17 cellular contexts compared by ENCODE assay signal in the genomic region with DNA sequence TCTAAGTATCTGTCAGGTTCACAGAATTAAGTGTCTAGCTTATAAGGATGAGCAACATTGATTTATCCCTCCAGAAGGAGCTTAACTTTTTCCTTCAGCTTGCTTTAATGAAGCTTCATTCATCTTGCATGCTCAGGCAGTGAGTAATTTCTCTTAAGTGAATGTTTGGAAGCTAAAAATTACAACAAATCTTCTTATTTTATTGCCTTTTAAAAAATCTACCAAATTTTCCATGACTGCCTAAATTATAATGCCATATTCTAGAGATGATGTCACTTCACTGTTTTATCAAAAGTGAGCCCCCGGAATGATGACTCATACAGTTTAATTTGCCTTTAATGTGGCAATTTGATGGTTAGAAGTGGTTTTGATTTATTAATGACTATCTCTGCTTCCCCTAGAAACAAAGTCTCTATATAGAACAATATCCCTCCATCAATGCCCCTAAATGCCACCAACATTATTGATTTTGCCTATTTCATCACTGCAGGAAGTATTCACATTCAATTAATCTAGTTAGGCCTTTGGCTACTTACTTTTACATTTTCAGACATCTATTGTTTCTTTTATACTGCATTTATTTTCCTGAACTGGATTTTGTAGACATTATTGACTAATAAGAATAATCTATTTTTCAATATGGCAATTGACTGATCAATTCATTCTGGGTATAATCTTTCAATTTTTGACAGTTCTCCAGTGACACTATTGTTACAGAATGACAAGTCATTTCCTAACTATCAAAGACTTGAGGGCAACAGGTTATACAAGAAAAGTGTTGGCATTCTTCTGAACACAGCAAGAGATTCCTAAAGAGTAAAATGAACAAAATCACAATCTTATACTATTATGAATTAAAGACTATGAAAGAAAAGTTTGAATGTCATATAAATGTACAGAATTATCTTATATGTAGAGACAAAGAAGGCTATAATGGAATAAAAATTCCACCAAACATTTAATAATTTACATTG.
DNase-seq lines count a peak whose midpoint lies in the region; ATAC-seq and TF ChIP-seq lines count a peak whose summit lies in the region.
"Had no signal": no experiment of that assay in that cellular context is flagged by ENCODE, and none has a peak within 500 bp of the region (broad histone marks: within the 10 kb centered on the region; RNA-seq: fewer than 3 reads in every experiment).

No MANE protein-coding gene starts in this region.

- H3K9ac ChIP-seq in colonic mucosa (ENCODE audit: low read depth in 2 of 2, low read length in 2 of 2), result no peak overlapping the region

- ATAC-seq in omental fat pad (ENCODE audit: low FRiP score) (peak; percentile 77), left lobe of liver (no peak)
- ATAC-seq: heart right ventricle, HepG2 had no signal

- H3K27ac ChIP-seq in colonic mucosa, result no peak overlapping the region
- H3K27ac ChIP-seq: heart right ventricle, VCaP had no signal

- H3K9me3 ChIP-seq in colonic mucosa, result no peaks in the 10 kb centered on the region

- DNase-seq in COLO829 (ENCODE audit: low spot score) (peak; percentile 26), HT1080 (ENCODE audit: low read depth) (peak; percentile 30), choroid plexus epithelial cell (ENCODE audit: low read depth) (peak; percentile 4), omental fat pad (ENCODE audit: low spot score) (no peak), HuH-7 (ENCODE audit: low spot score) (no peak), colonic mucosa (no peak), left lobe of liver (ENCODE audit: low spot score) (no peak)
- DNase-seq in activated T-helper 1 cell treated with anti-CD3 and anti-CD28 coated beads, Interleukin-12 subunit alpha, Interleukin-12 subunit beta, Interleukin-2, Interleukin-4 antibody, amounts not matched to agents 30 ng/mL and 10 ng/mL and 1 ng/mL, durations not matched to agents 14 hours and 24 hours and 36 hours (ENCODE audit: low spot score), result no peak
- DNase-seq: activated effector memory CD4-positive, alpha-beta T cell treated with anti-CD3 and anti-CD28 coated beads, Interleukin-2, amount 50 U/mL, for 16 hours; heart right ventricle; kidney; NCI-H1092; NCI-H2227 treated with DMSO at 0.1 percent for 48 hours; stimulated activated CD4-positive, alpha-beta T cell treated with anti-CD3 and anti-CD28 coated beads, Interleukin-12 subunit alpha, Interleukin-12 subunit beta, amount 100 ng/mL, for 4 hours had no signal

- no peaks in the 10 kb centered on the region for H3K4me1 ChIP-seq in colonic mucosa

- H3K4me3 ChIP-seq in choroid plexus epithelial cell (ENCODE audit: low read depth, low read length) (no peak overlapping the region), colonic mucosa (no peak overlapping the region)
- H3K4me3 ChIP-seq: heart right ventricle had no signal

- H3K27me3 ChIP-seq in colonic mucosa, result no peaks in the 10 kb centered on the region
- H3K27me3 ChIP-seq: heart right ventricle had no signal

- H3K27ac Mint-ChIP-seq in activated T-helper 1 cell treated with anti-CD3 and anti-CD28 coated beads, Interleukin-12 subunit alpha, Interleukin-12 subunit beta, Interleukin-2, Interleukin-4 antibody, amounts not matched to agents 30 ng/mL and 10 ng/mL and 1 ng/mL, durations not matched to agents 14 hours and 24 hours and 36 hours, result no peak overlapping the region
- H3K27ac Mint-ChIP-seq: CD14-positive monocyte had no signal

- TF ChIP-seq CTCF in choroid plexus epithelial cell (conservative IDR thresholded peaks at IDR 0.05; ENCODE audit: low read depth, low read length) (no peak), omental fat pad (IDR thresholded peaks at IDR 0.05) (no peak), colonic mucosa (IDR thresholded peaks at IDR 0.05) (no peak)

- no peaks in the 10 kb centered on the region for H3K36me3 Mint-ChIP-seq in activated T-helper 1 cell treated with anti-CD3 and anti-CD28 coated beads, Interleukin-12 subunit alpha, Interleukin-12 subunit beta, Interleukin-2, Interleukin-4 antibody, amounts not matched to agents 30 ng/mL and 10 ng/mL and 1 ng/mL, durations not matched to agents 14 hours and 24 hours and 36 hours (ENCODE audit: low read depth)

- H3K9me3 Mint-ChIP-seq in activated T-helper 1 cell treated with anti-CD3 and anti-CD28 coated beads, Interleukin-12 subunit alpha, Interleukin-12 subunit beta, Interleukin-2, Interleukin-4 antibody, amounts not matched to agents 30 ng/mL and 10 ng/mL and 1 ng/mL, durations not matched to agents 14 hours and 24 hours and 36 hours, result peaks cover 23% of the 10 kb centered on the region

- no peaks in the 10 kb centered on the region for H3K36me3 ChIP-seq in colonic mucosa
- H3K36me3 ChIP-seq: heart right ventricle had no signal

- H3K4me1 Mint-ChIP-seq in activated T-helper 1 cell treated with anti-CD3 and anti-CD28 coated beads, Interleukin-12 subunit alpha, Interleukin-12 subunit beta, Interleukin-2, Interleukin-4 antibody, amounts not matched to agents 30 ng/mL and 10 ng/mL and 1 ng/mL, durations not matched to agents 14 hours and 24 hours and 36 hours (ENCODE audit: low read depth), result no peaks in the 10 kb centered on the region
- H3K4me1 Mint-ChIP-seq: CD14-positive monocyte had no signal

- intact Hi-C loops in activated T-helper 1 cell treated with anti-CD3 and anti-CD28 coated beads, Interleukin-12 subunit alpha, Interleukin-12 subunit beta, Interleukin-2, Interleukin-4 antibody, amounts not matched to agents 30 ng/mL and 10 ng/mL and 1 ng/mL, durations not matched to agents 14 hours and 24 hours and 36 hours (cut with micrococcal nuclease), result no loop called here
- intact Hi-C loops in colonic mucosa (cut with DNase I), result no loop called here

- H3K27me3 Mint-ChIP-seq in activated T-helper 1 cell treated with anti-CD3 and anti-CD28 coated beads, Interleukin-12 subunit alpha, Interleukin-12 subunit beta, Interleukin-2, Interleukin-4 antibody, amounts not matched to agents 30 ng/mL and 10 ng/mL and 1 ng/mL, durations not matched to agents 14 hours and 24 hours and 36 hours (ENCODE audit: insufficient read depth), result no peaks in the 10 kb centered on the region

- H3K4me3 Mint-ChIP-seq in activated T-helper 1 cell treated with anti-CD3 and anti-CD28 coated beads, Interleukin-12 subunit alpha, Interleukin-12 subunit beta, Interleukin-2, Interleukin-4 antibody, amounts not matched to agents 30 ng/mL and 10 ng/mL and 1 ng/mL, durations not matched to agents 14 hours and 24 hours and 36 hours, result no peak overlapping the region
- H3K4me3 Mint-ChIP-seq: CD14-positive monocyte had no signal

Comparison
In these comparisons a context has a peak if more than half of its experiments do, and no peak if none do; other contexts are left out.
1. DNase-seq: peak in COLO829 (single experiment), HT1080 (single experiment) and choroid plexus epithelial cell (single experiment); none in omental fat pad (single experiment), HuH-7 (single experiment), activated T-helper 1 cell treated with anti-CD3 and anti-CD28 coated beads, Interleukin-12 subunit alpha, Interleukin-12 subunit beta, Interleukin-2, Interleukin-4 antibody, amounts not matched to agents 30 ng/mL and 10 ng/mL and 1 ng/mL, durations not matched to agents 14 hours and 24 hours and 36 hours (single experiment), colonic mucosa (single experiment) and left lobe of liver (single experiment).